18 cellular contexts compared by ENCODE assay signal in the genomic region with DNA sequence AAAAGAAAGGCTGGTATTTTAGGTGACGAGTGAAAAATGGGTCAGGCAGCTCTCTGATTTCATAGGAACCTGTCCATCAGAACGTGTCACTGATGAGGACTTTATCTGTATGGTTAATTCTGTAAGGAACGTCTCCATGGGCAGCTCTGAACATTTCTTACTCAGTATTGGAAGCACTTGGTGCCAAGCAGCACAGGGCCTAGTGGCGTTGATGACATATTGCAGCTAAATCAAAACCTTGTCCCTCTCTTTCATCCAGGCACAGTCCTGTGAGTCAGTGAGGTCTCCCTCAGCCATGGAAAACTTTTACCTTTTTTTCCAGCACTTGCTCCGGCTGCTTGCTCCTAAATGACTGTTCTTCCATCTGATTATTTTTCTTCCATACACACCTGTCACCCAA.
"Had no signal": no experiment of that assay in that cellular context is flagged by ENCODE, and none has a peak within 500 bp of the region (broad histone marks: within the 10 kb centered on the region; RNA-seq: fewer than 3 reads in every experiment).

No MANE protein-coding gene starts in this region.

- ATAC-seq: gastrocnemius medialis, pancreas had no signal

- H3K4me3 ChIP-seq: esophagus muscularis mucosa, gastrocnemius medialis, pancreas, prostate gland, stomach, thoracic aorta, transverse colon had no signal

- H3K36me3 Mint-ChIP-seq: immature natural killer cell, naive B cell had no signal

- H3K27me3 ChIP-seq: esophagus muscularis mucosa, gastrocnemius medialis, pancreas, stomach, transverse colon had no signal

- H3K4me1 Mint-ChIP-seq: immature natural killer cell, naive B cell, nephron had no signal

- H3K9me3 ChIP-seq: esophagus muscularis mucosa, gastrocnemius medialis, pancreas, prostate gland, stomach, thoracic aorta, transverse colon had no signal

- H3K4me3 Mint-ChIP-seq: immature natural killer cell, naive B cell, nephron had no signal

- DNase-seq: effector memory CD4-positive, alpha-beta T cell; gastrocnemius medialis; immature natural killer cell; mesendoderm; naive B cell; occipital lobe; pancreas; small intestine; stimulated activated CD4-positive, alpha-beta T cell treated with anti-CD3 and anti-CD28 coated beads, Interleukin-12 subunit alpha, Interleukin-12 subunit beta, amount 100 ng/mL, for 4 hours; stimulated activated naive CD4-positive, alpha-beta T cell; stomach; substantia nigra; transverse colon had no signal

- H3K36me3 ChIP-seq: esophagus muscularis mucosa, gastrocnemius medialis, pancreas, prostate gland, stomach, thoracic aorta, transverse colon had no signal

- H3K27ac ChIP-seq: epithelial cell of prostate, esophagus muscularis mucosa, gastrocnemius medialis, pancreas, prostate gland, stomach, thoracic aorta, transverse colon had no signal

- H3K27ac Mint-ChIP-seq: immature natural killer cell, naive B cell, nephron had no signal

- H3K4me1 ChIP-seq: pancreas, prostate gland, transverse colon had no signal
